Comparison of ENCODE assay signal across 8 cellular contexts in the genomic region with DNA sequence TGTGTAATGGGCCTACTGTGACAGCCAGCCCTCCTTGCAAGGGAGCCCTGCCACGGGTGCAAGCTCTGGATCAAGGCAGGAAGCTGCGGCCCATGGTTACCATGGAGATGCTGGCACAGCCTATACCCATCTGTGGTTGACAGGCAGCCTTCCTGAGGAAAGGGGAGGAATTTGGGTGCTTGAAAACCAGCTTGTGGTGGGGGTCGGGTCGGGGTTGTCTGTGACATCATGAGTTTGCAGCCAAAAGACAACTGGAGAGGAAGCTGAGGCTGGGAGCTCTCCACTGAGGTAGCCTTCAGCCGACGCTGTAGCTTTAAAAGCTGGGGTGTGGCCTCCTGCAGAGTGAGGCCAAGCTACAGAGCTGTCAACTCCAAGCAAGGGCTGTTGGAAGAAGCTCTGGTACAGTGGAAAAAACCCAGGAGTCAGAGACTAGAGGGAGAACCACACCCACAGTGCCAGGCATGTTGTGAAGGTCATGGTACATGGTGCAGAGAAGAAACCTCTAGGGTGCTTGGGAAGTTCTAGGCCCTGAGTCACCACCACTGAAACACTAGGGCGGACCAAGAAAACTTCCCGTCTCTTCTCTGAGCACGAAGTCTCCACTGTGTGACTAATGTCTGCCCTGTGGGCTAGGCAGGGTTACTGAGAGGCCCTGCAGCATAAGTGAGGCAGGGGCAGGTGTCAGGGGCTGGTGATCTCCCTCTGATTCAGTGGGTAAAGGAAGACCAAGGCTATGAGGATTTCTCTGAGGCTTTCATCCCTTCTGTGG. TPM values are rescaled to one million over a fixed set of nuclear protein-coding genes. Genes with fewer than 3 reads are reported as not detected.
DNase-seq lines count a peak whose midpoint lies in the region; ATAC-seq and TF ChIP-seq lines count a peak whose summit lies in the region.

No MANE protein-coding gene starts in this region.

- H3K36me3 ChIP-seq in PC-3 (ENCODE audit: low read depth, low read length) (no peaks in the 10 kb centered on the region), thymus (ENCODE audit: control insufficient read depth, insufficient read depth) (no peaks in the 10 kb centered on the region)

- TF ChIP-seq CTCF in PC-3 (conservative IDR thresholded peaks at IDR 0.05; ENCODE audit: low read depth, low read length), result no peak
- no peak for TF ChIP-seq CTCF in fibroblast of mammary gland (conservative IDR thresholded peaks at IDR 0.05; ENCODE audit: control insufficient read depth, insufficient read depth, low read depth, low read length)

- H3F3A ChIP-seq in PC-3 (ENCODE audit: low read length, unreplicated experiment), result peaks cover 3% of the 10 kb centered on the region

- 7% methylated on average over 9 of the region's 9 CpGs for WGBS in thymus

- CTCF ChIA-PET in PC-3 (lab: Charles Lee), result interaction anchor here (0.7 to 2.2 kb wide), 2 partner anchors 13 to 180 kb away, joined by 3 to 5 read pairs; no protein-coding TSS in a partner anchor

- no peaks in the 10 kb centered on the region for H3K9me2 ChIP-seq in PC-3 (replicated peaks; ENCODE audit: low read length)

- H3K4me1 ChIP-seq in PC-3 (ENCODE audit: insufficient read depth, low read length) (peaks cover 22% of the 10 kb centered on the region), thymus (ENCODE audit: control insufficient read depth, insufficient read depth, low read length) (peaks cover 20% of the 10 kb centered on the region)

- ATAC-seq in GM18873 (IDR thresholded peaks at IDR 0.05; ENCODE audit: low FRiP score, unreplicated experiment), result peak; percentile 90
- peak; percentile 76 for ATAC-seq in HG03066 (IDR thresholded peaks at IDR 0.05; ENCODE audit: low read depth, unreplicated experiment)
- peak; percentile 91 for ATAC-seq in PC-3

- H3K27ac ChIP-seq in PC-3 (ENCODE audit: low read length) (peak overlapping the region; percentile 99), thymus (ENCODE audit: low read depth) (peak overlapping the region; percentile 91)

- no peaks in the 10 kb centered on the region for H4K20me1 ChIP-seq in PC-3 (ENCODE audit: low read length)

- BruUV-seq in PC-3 (replicated peaks; lab: Mats Ljungman, UMichigan), result no TSS peak

- H3K9me3 ChIP-seq in PC-3 (ENCODE audit: low read length) (no peaks in the 10 kb centered on the region), thymus (ENCODE audit: control insufficient read depth) (no peaks in the 10 kb centered on the region)

- peak overlapping the region; percentile 82 for H3K4me2 ChIP-seq in PC-3 (ENCODE audit: low read length)

- H3K27me3 ChIP-seq in PC-3 (ENCODE audit: low read length), result no peaks in the 10 kb centered on the region
- no peaks in the 10 kb centered on the region for H3K27me3 ChIP-seq in thymus (ENCODE audit: control insufficient read depth, insufficient read depth)

- peak overlapping the region; percentile 68 for H2AFZ ChIP-seq in PC-3 (ENCODE audit: low read length)

- H3K4me3 ChIP-seq in PC-3 (ENCODE audit: low read length) (peak overlapping the region; percentile 50), fibroblast of mammary gland (ENCODE audit: control insufficient read depth, low read depth, low read length) (peak overlapping the region; percentile 1), thymus (ENCODE audit: low read length) (peak overlapping the region; percentile 0)

- intact Hi-C loops in PC-3 (cut with micrococcal nuclease), result loop anchor here (1.0 to 10.0 kb wide), 3 partner anchors 11 to 399 kb away; partner anchors contain the start of genes GTF2H1, HPS5 and LDHA

- H3K79me2 ChIP-seq in PC-3 (ENCODE audit: low read length), result no peaks in the 10 kb centered on the region

- POLR2A ChIA-PET in PC-3 (lab: Charles Lee; ENCODE audit: unreplicated experiment), result interaction anchor here (0.6 to 1.9 kb wide), 5 partner anchors 11 to 1379 kb away, joined by 3 to 28 read pairs (median 6); partner anchors contain the start of genes HPS5 and LDHA

- peak overlapping the region; percentile 85 for H3K9ac ChIP-seq in PC-3 (ENCODE audit: low read length)

- DNase-seq in AG20443 (ENCODE audit: low spot score) (peak; percentile 94), PC-3 (peak; percentile 96), fibroblast of mammary gland (ENCODE audit: low read depth) (peak; percentile 98), occipital lobe (lab: John Stamatoyannopoulos, UW) (peak; percentile 56)
- DNase-seq in activated T-helper 1 cell treated with anti-CD3 and anti-CD28 coated beads, Interleukin-2, amount 50 U/mL, for 16 hours (ENCODE audit: low read depth in 1 of 2, low spot score in 1 of 2), result peak; percentile 37 to 41

RNA-seq across cellular contexts. Expression of gene LDHA, which starts 10.8 kb away (rescaled TPM):
- total RNA-seq in PC-3 (2014; rRNA removed) (1,402 and 1,441 TPM in 2 replicates), occipital lobe (119 TPM)
- polyA plus RNA-seq in thymus, result 364 TPM

RNA-seq across cellular contexts. Expression of gene LDHC, which starts 28.5 kb away (rescaled TPM):
- total RNA-seq in PC-3 (2014; rRNA removed) (0.15 TPM in 1 of 2 replicates, not detected in the other), occipital lobe (not detected)
- 0.16 TPM for polyA plus RNA-seq in thymus

Comparison
In these comparisons a context has a peak if more than half of its experiments do, and no peak if none do; other contexts are left out.
1. Peak in every context shown above with its lines: DNase-seq, ATAC-seq, H3K4me3 ChIP-seq and H3K27ac ChIP-seq.
2. DNase-seq: peak in every context shown above with its lines; median percentile 98 in fibroblast of mammary gland; 96 in PC-3; 94 in AG20443; 56 in occipital lobe; 39 in activated T-helper 1 cell treated with anti-CD3 and anti-CD28 coated beads, Interleukin-2, amount 50 U/mL, for 16 hours.
3. H3K4me3 ChIP-seq: peak in every context shown above with its lines; median percentile 50 in PC-3; 1 in fibroblast of mammary gland; 0 in thymus.
4. RNA of gene LDHA, which starts 10.8 kb away (total RNA-seq): 1,402 to 1,441 TPM in PC-3; 119 TPM in occipital lobe (single experiment); every median in the first group is over 10 times any median in the second.